8 cellular contexts compared by ENCODE assay signal in genomic region chr13:34087791-34088190, GRCh38.
"Had no signal": no experiment of that assay in that cellular context is flagged by ENCODE, and none has a peak within 500 bp of the region (broad histone marks: within the 10 kb centered on the region; RNA-seq: fewer than 3 reads in every experiment).

No MANE protein-coding gene starts in this region.

- H3K27ac ChIP-seq: HL-60, KMS-11 had no signal

- DNase-seq: IMR-90, KBM-7, KG1 had no signal

- FAIRE-seq: HepG2, HTR-8/SVneo, K562 had no signal

- H3K4me2 ChIP-seq: KMS-11 had no signal

- ATAC-seq: HepG2, K562 had no signal

- H3K4me3 ChIP-seq: K562 had no signal
